8 cellular contexts compared by ENCODE assay signal in the genomic region with DNA sequence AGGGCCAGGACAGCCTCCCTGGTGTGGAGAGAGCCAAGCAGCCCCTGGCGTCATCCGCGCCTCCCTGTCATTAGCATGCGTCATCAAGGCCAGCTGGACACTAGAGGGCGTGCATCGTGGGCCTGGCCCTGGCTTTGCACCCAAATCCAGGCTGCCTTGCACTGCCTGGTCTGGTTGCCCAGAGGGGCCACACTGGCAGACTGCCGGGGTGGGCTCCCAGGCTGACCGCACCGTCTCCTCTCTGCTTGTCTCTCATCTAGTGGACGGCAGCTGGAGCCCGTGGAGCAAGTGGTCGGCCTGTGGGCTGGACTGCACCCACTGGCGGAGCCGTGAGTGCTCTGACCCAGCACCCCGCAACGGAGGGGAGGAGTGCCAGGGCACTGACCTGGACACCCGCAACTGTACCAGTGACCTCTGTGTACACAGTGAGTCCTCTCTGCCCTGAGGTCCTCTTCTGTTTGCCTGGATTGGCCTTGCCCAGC. TPM values are rescaled to one million over a fixed set of nuclear protein-coding genes. Genes with fewer than 3 reads are reported as not detected.
DNase-seq lines count a peak whose midpoint lies in the region; ATAC-seq, FAIRE-seq and TF ChIP-seq lines count a peak whose summit lies in the region.

No MANE protein-coding gene starts in this region.

- no TSS peak for BruUV-seq in OCI-LY7 (replicated peaks; lab: Mats Ljungman, UMichigan)

- DNase-seq in GM04504 (ENCODE audit: low read depth) (peak; percentile 17), OCI-LY7 (ENCODE audit: low spot score) (peak; percentile 40), fibroblast of gingiva (ENCODE audit: low read depth) (peak; percentile 18), pancreas (peak in 2 of 6 donors; percentile 26 to 55), NCI-H774 (lab: John Stamatoyannopoulos, UW) (no peak), DMS153 (lab: John Stamatoyannopoulos, UW) (no peak), NCI-H526 treated with DMSO at 0.1 percent for 48 hours (lab: John Stamatoyannopoulos, UW) (no peak)
- DNase-seq in activated naive CD8-positive, alpha-beta T cell treated with anti-CD3 and anti-CD28 coated beads for 36 hours, result no peak

- H3K9me3 ChIP-seq in OCI-LY7 (ENCODE audit: low read length) (no peaks in the 10 kb centered on the region), pancreas (no peaks in the 10 kb centered on the region)

- no peak overlapping the region for H3K4me3 ChIP-seq in OCI-LY7 (ENCODE audit: low read depth, low read length, poor library complexity, severe bottlenecking)
- no peak overlapping the region for H3K4me3 ChIP-seq in pancreas

- POLR2A ChIA-PET in OCI-LY7 (lab: Charles Lee), result no interaction called here

- ATAC-seq in pancreas, result peak in 3 of 4 donors; percentile 49 to 77 (median 64)

- H3K27ac Mint-ChIP-seq in activated naive CD8-positive, alpha-beta T cell treated with anti-CD3 and anti-CD28 coated beads for 36 hours, result no peak overlapping the region

- H3K36me3 ChIP-seq in OCI-LY7 (ENCODE audit: insufficient read depth, low read length), result no peaks in the 10 kb centered on the region
- no peaks in the 10 kb centered on the region for H3K36me3 ChIP-seq in pancreas

- peaks cover 35% of the 10 kb centered on the region for H3K27me3 Mint-ChIP-seq in activated naive CD8-positive, alpha-beta T cell treated with anti-CD3 and anti-CD28 coated beads for 36 hours

- no peaks in the 10 kb centered on the region for H3K79me2 ChIP-seq in OCI-LY7 (ENCODE audit: insufficient read depth, low read depth, low read length)

- H3K27ac ChIP-seq in OCI-LY7 (ENCODE audit: low read depth, low read length, poor library complexity, severe bottlenecking), result no peak overlapping the region
- H3K27ac ChIP-seq in pancreas, result no peak overlapping the region

- no peak overlapping the region for H3K4me2 ChIP-seq in OCI-LY7 (ENCODE audit: low read length)

- CTCF ChIA-PET in OCI-LY7 (lab: Charles Lee; ENCODE audit: unreplicated experiment), result no interaction called here

- H3K27me3 ChIP-seq in pancreas, result no peaks in the 10 kb centered on the region

- H3K4me1 ChIP-seq in OCI-LY7 (ENCODE audit: insufficient read depth, low read length, poor library complexity, severe bottlenecking) (no peaks in the 10 kb centered on the region), pancreas (no peaks in the 10 kb centered on the region)

- FAIRE-seq in pancreas (lab: Jason Lieb, UNC), result no peak

- TF ChIP-seq CTCF in OCI-LY7 (conservative IDR thresholded peaks at IDR 0.05; ENCODE audit: low read length), result peak; percentile 54
- TF ChIP-seq CTCF in pancreas (IDR thresholded peaks at IDR 0.05), result no peak

- no peaks in the 10 kb centered on the region for H3K36me3 Mint-ChIP-seq in activated naive CD8-positive, alpha-beta T cell treated with anti-CD3 and anti-CD28 coated beads for 36 hours

- no peaks in the 10 kb centered on the region for H3K9me2 ChIP-seq in OCI-LY7 (ENCODE audit: insufficient read depth, low read length)

- H3K4me1 Mint-ChIP-seq in activated naive CD8-positive, alpha-beta T cell treated with anti-CD3 and anti-CD28 coated beads for 36 hours, result no peaks in the 10 kb centered on the region

- WGBS in pancreas, 2 donors, result 43 to 48% methylated on average over 17 of the region's 17 CpGs

- H4K20me1 ChIP-seq in OCI-LY7 (ENCODE audit: insufficient read depth, low read length), result no peaks in the 10 kb centered on the region

- intact Hi-C loops in OCI-LY7 (cut with micrococcal nuclease; ENCODE audit: unreplicated experiment) (no loop called here), pancreas (cut with DNase I) (no loop called here)

- no peak overlapping the region for H2AFZ ChIP-seq in OCI-LY7 (ENCODE audit: low read length)

- H3K4me3 Mint-ChIP-seq in activated naive CD8-positive, alpha-beta T cell treated with anti-CD3 and anti-CD28 coated beads for 36 hours, result no peak overlapping the region

- peaks cover 8% of the 10 kb centered on the region for H3K9me3 Mint-ChIP-seq in activated naive CD8-positive, alpha-beta T cell treated with anti-CD3 and anti-CD28 coated beads for 36 hours

RNA-seq across cellular contexts. Expression of a gene that starts 29.0 kb away (rescaled TPM):
- total RNA-seq in OCI-LY7 (2014; rRNA removed; shearing (Covaris generic)), result 0.38 TPM in 1 of 2 replicates, not detected in the other
- not detected in 2 replicates for total RNA-seq in OCI-LY7 (2022)
- 1 to 10 TPM in 3 of 6 donors, under 1 TPM in 3; 0.24 to 4.0 (median 2.1) TPM for total RNA-seq in pancreas
- polyA plus RNA-seq in pancreas, result 1 to 10 TPM; 4.7 to 6.6 TPM
- total RNA-seq in activated naive CD8-positive, alpha-beta T cell treated with anti-CD3 and anti-CD28 coated beads for 36 hours, result not detected

RNA-seq across cellular contexts. Expression of a gene that starts 59.8 kb away (rescaled TPM):
- not detected in 2 replicates for total RNA-seq in OCI-LY7 (2014; rRNA removed; shearing (Covaris generic))
- not detected in 2 replicates for total RNA-seq in OCI-LY7 (2022)
- under 1 TPM; 0.09 to 0.49 (median 0.22) TPM for total RNA-seq in pancreas
- 1 to 10 TPM; 2.3 to 3.6 TPM for polyA plus RNA-seq in pancreas
- total RNA-seq in activated naive CD8-positive, alpha-beta T cell treated with anti-CD3 and anti-CD28 coated beads for 36 hours, result not detected

Comparison
In these comparisons a context has a peak if more than half of its experiments do, and no peak if none do; other contexts are left out.
1. DNase-seq: peak in GM04504 (single experiment), OCI-LY7 (single experiment) and fibroblast of gingiva (single experiment); none in NCI-H774 (single experiment), DMS153 (single experiment), activated naive CD8-positive, alpha-beta T cell treated with anti-CD3 and anti-CD28 coated beads for 36 hours (single experiment) and NCI-H526 treated with DMSO at 0.1 percent for 48 hours (single experiment).